8 cellular contexts compared by ENCODE assay signal in genomic region chr7:148856035-148856881, GRCh38. TPM values are rescaled to one million over a fixed set of nuclear protein-coding genes. Genes with fewer than 3 reads are reported as not detected.
DNase-seq lines count a peak whose midpoint lies in the region; ATAC-seq and TF ChIP-seq lines count a peak whose summit lies in the region.

No MANE protein-coding gene starts in this region.

- H3K4me1 ChIP-seq in KMS-11 (ENCODE audit: low read depth, poor library complexity, severe bottlenecking) (peaks cover 42% of the 10 kb centered on the region), esophagus muscularis mucosa (peaks cover 0 to 4% (median 0%) of the 10 kb centered on the region in 4 donors), trophoblast cell (ENCODE audit: control insufficient read depth in 1 of 2, insufficient read depth in 2 of 2, low read length in 2 of 2) (peaks cover 0 to 5% of the 10 kb centered on the region in 2 experiments), aorta (ENCODE audit: control insufficient read depth in 1 of 2, insufficient read depth in 2 of 2, low read length in 2 of 2) (no peaks in the 10 kb centered on the region)

- no peaks in the 10 kb centered on the region for H3K27me3 ChIP-seq in KMS-11 (ENCODE audit: insufficient read depth, low read depth)
- H3K27me3 ChIP-seq in esophagus muscularis mucosa, result no peaks in the 10 kb centered on the region
- no peaks in the 10 kb centered on the region for H3K27me3 ChIP-seq in trophoblast cell (ENCODE audit: insufficient read depth, low read length)
- no peaks in the 10 kb centered on the region for H3K27me3 ChIP-seq in aorta (ENCODE audit: control insufficient read depth in 1 of 2, insufficient read depth in 2 of 2, low read length in 1 of 2)

- H3K4me3 ChIP-seq in KMS-11 (IDR thresholded peaks at IDR 0.05; ENCODE audit: insufficient read depth, low read depth, low read length), result no peak overlapping the region
- H3K4me3 ChIP-seq in esophagus muscularis mucosa, result no peak overlapping the region
- H3K4me3 ChIP-seq in trophoblast cell (ENCODE audit: low read depth, low read length), result no peak overlapping the region
- no peak overlapping the region for H3K4me3 ChIP-seq in aorta (ENCODE audit: low read length in 2 of 2)

- H3K9me3 ChIP-seq in esophagus muscularis mucosa, result no peaks in the 10 kb centered on the region
- H3K9me3 ChIP-seq in trophoblast cell (ENCODE audit: insufficient read depth, low read depth, low read length), result no peaks in the 10 kb centered on the region
- no peaks in the 10 kb centered on the region for H3K9me3 ChIP-seq in aorta (ENCODE audit: control insufficient read depth, low read length)

- DNase-seq in DMS53 (lab: John Stamatoyannopoulos, UW), result peak; percentile 81
- peak; percentile 52 for DNase-seq in GM20000 (ENCODE audit: low spot score)
- DNase-seq in activated CD8-positive, alpha-beta memory T cell treated with anti-CD3 and anti-CD28 coated beads, Interleukin-2, amount 10 ng/mL, durations not matched to agents 7 days and 5 days, result peak; percentile 58
- DNase-seq in esophagus muscularis mucosa (ENCODE audit: extremely low spot score), result no peak
- DNase-seq in trophoblast cell, result peak; percentile 11 to 70
- DNase-seq in aorta, result no peak
- DNase-seq in UCSD-AML1 (lab: John Stamatoyannopoulos, UW; ENCODE audit: unreplicated experiment), result no peak

- H3K9me3 Mint-ChIP-seq in activated CD8-positive, alpha-beta memory T cell treated with anti-CD3 and anti-CD28 coated beads, Interleukin-2, amount 10 ng/mL, durations not matched to agents 7 days and 5 days (ENCODE audit: low read depth), result no peaks in the 10 kb centered on the region

- WGBS in esophagus muscularis mucosa, result 60% methylated on average over 6 of the region's 6 CpGs
- WGBS in trophoblast cell (ENCODE audit: extremely low coverage, insufficient coverage, insufficient read length), result no CpG with 5 or more reads among the region's 6 CpGs
- 71 to 72% methylated on average over 6 of the region's 6 CpGs for WGBS in aorta, 2 donors

- H3K14ac ChIP-seq in trophoblast cell (ENCODE audit: low read length), result no peak overlapping the region

- intact Hi-C loops in esophagus muscularis mucosa (cut with DNase I) (loop anchor here (5.0 kb wide), 1 partner anchor 86 kb away; no protein-coding TSS in a partner anchor), aorta (cut with DNase I) (loop anchor here (1.0 to 10.0 kb wide), 2 partner anchors 106 to 109 kb away; no protein-coding TSS in a partner anchor)

- no peak overlapping the region for H3K4me2 ChIP-seq in KMS-11
- H3K4me2 ChIP-seq in trophoblast cell (ENCODE audit: low read length), result no peak overlapping the region

- H4K12ac ChIP-seq in trophoblast cell (ENCODE audit: low read depth, low read length), result no peak overlapping the region

- no peak for TF ChIP-seq EP300 in esophagus muscularis mucosa (IDR thresholded peaks at IDR 0.05)

- H3K79me2 ChIP-seq in KMS-11 (ENCODE audit: insufficient read depth, low read depth) (peaks cover 98% of the 10 kb centered on the region), trophoblast cell (ENCODE audit: control insufficient read depth, insufficient read depth, low read length, poor library complexity) (peaks cover 7% of the 10 kb centered on the region)

- no peak overlapping the region for H3K4ac ChIP-seq in trophoblast cell (ENCODE audit: low read depth, low read length)

- H3K18ac ChIP-seq in trophoblast cell (ENCODE audit: low read length), result no peak overlapping the region

- H2BK120ac ChIP-seq in trophoblast cell (ENCODE audit: insufficient read depth, low read length, poor library complexity), result no peak overlapping the region

- H3K27ac ChIP-seq in KMS-11 (no peak overlapping the region), esophagus muscularis mucosa (replicated peaks in 1 of 4) (no peak overlapping the region), trophoblast cell (ENCODE audit: low read depth, low read length) (no peak overlapping the region), aorta (ENCODE audit: low read depth in 1 of 2, low read length in 2 of 2) (no peak overlapping the region)

- H2BK12ac ChIP-seq in trophoblast cell (ENCODE audit: low read length), result no peak overlapping the region

- H3K36me3 ChIP-seq in KMS-11 (ENCODE audit: insufficient read depth) (no peaks in the 10 kb centered on the region), esophagus muscularis mucosa (no peaks in the 10 kb centered on the region), trophoblast cell (ENCODE audit: control insufficient read depth in 1 of 2, insufficient read depth in 2 of 2, low read length in 2 of 2) (no peaks in the 10 kb centered on the region), aorta (ENCODE audit: control insufficient read depth in 1 of 2, insufficient read depth in 2 of 2, low read length in 1 of 2) (no peaks in the 10 kb centered on the region)

- peak; percentile 85 for ATAC-seq in activated CD8-positive, alpha-beta memory T cell treated with anti-CD3 and anti-CD28 coated beads, Interleukin-2, amount 10 ng/mL, durations not matched to agents 7 days and 5 days
- ATAC-seq in aorta (ENCODE audit: low FRiP score), result no peak

- no peak overlapping the region for H2AK5ac ChIP-seq in trophoblast cell (ENCODE audit: low read length)

- H2AFZ ChIP-seq in KMS-11 (ENCODE audit: low read depth) (no peak overlapping the region), trophoblast cell (ENCODE audit: insufficient read depth, low read length, poor library complexity) (no peak overlapping the region)

- TF ChIP-seq CTCF in GM20000 (IDR thresholded peaks at IDR 0.05; ENCODE audit: extremely low read depth, missing control alignments), result peak; percentile 66
- peak; percentile 95 for TF ChIP-seq CTCF in KMS-11 (conservative IDR thresholded peaks at IDR 0.05; ENCODE audit: low read depth, low read length)
- TF ChIP-seq CTCF in esophagus muscularis mucosa (IDR thresholded peaks at IDR 0.05), result peak; percentile 52 to 74 (median 61)

- H3K9ac ChIP-seq in KMS-11 (no peak overlapping the region), trophoblast cell (ENCODE audit: low read length) (no peak overlapping the region)

- no peak overlapping the region for H4K8ac ChIP-seq in trophoblast cell (ENCODE audit: low read depth, low read length)

- TF ChIP-seq POLR2A in esophagus muscularis mucosa (IDR thresholded peaks at IDR 0.05; ENCODE audit: low read depth), result no peak

- H3K36me3 Mint-ChIP-seq in activated CD8-positive, alpha-beta memory T cell treated with anti-CD3 and anti-CD28 coated beads, Interleukin-2, amount 10 ng/mL, durations not matched to agents 7 days and 5 days, result peaks cover 5% of the 10 kb centered on the region

- no peak overlapping the region for H3K23ac ChIP-seq in trophoblast cell (ENCODE audit: low read length)

- H2BK5ac ChIP-seq in trophoblast cell (ENCODE audit: low read depth, low read length, poor library complexity), result no peak overlapping the region

- CTCF ChIA-PET in activated CD8-positive, alpha-beta memory T cell treated with anti-CD3 and anti-CD28 coated beads, Interleukin-2, amount 10 ng/mL, durations not matched to agents 7 days and 5 days (lab: Charles Lee), result interaction anchor here (0.9 to 2.9 kb wide), 16 partner anchors 8 to 281 kb away, joined by 3 to 15 read pairs (median 5); partner anchors contain the start of gene EZH2

- no peaks in the 10 kb centered on the region for H3K79me1 ChIP-seq in trophoblast cell (ENCODE audit: low read length)

- no peak overlapping the region for H4K91ac ChIP-seq in trophoblast cell (ENCODE audit: low read depth, low read length)

- no peak overlapping the region for H3K4me3 Mint-ChIP-seq in activated CD8-positive, alpha-beta memory T cell treated with anti-CD3 and anti-CD28 coated beads, Interleukin-2, amount 10 ng/mL, durations not matched to agents 7 days and 5 days

- H3K27me3 Mint-ChIP-seq in activated CD8-positive, alpha-beta memory T cell treated with anti-CD3 and anti-CD28 coated beads, Interleukin-2, amount 10 ng/mL, durations not matched to agents 7 days and 5 days, result no peaks in the 10 kb centered on the region

- H3K27ac Mint-ChIP-seq in activated CD8-positive, alpha-beta memory T cell treated with anti-CD3 and anti-CD28 coated beads, Interleukin-2, amount 10 ng/mL, durations not matched to agents 7 days and 5 days, result no peak overlapping the region

- H3K4me1 Mint-ChIP-seq in activated CD8-positive, alpha-beta memory T cell treated with anti-CD3 and anti-CD28 coated beads, Interleukin-2, amount 10 ng/mL, durations not matched to agents 7 days and 5 days, result peaks cover 44% of the 10 kb centered on the region

- H4K20me1 ChIP-seq in KMS-11 (ENCODE audit: insufficient read depth), result peaks cover 82% of the 10 kb centered on the region

RNA-seq across cellular contexts. Expression of gene EZH2, which starts 27.8 kb away (rescaled TPM):
- total RNA-seq in activated CD8-positive, alpha-beta memory T cell treated with anti-CD3 and anti-CD28 coated beads, Interleukin-2, amount 10 ng/mL, durations not matched to agents 7 days and 5 days, result 100 to 1,000 TPM; 106 to 109 TPM
- total RNA-seq in esophagus muscularis mucosa (under 1 TPM in 3 of 4 donors, not detected in 1; 0.33 to 0.52 (median 0.45) TPM), aorta (1 to 10 TPM; 1.3 to 4.1 TPM)
- polyA plus RNA-seq in trophoblast cell (2013), result 28.8 and 29.8 TPM in 2 replicates
- 1 to 10 TPM in 1 of 2 donors, under 1 TPM in 1; 0.75 to 1.3 TPM for polyA plus RNA-seq in aorta

Comparison
In these comparisons a context has a peak if more than half of its experiments do, and no peak if none do; other contexts are left out.
1. DNase-seq: peak in DMS53 (single experiment), GM20000 (single experiment), activated CD8-positive, alpha-beta memory T cell treated with anti-CD3 and anti-CD28 coated beads, Interleukin-2, amount 10 ng/mL, durations not matched to agents 7 days and 5 days (single experiment) and trophoblast cell (2 of 2); none in esophagus muscularis mucosa (single experiment), aorta (0 of 2) and UCSD-AML1 (single experiment).
2. RNA of gene EZH2, which starts 27.8 kb away (total RNA-seq): 106 to 109 TPM in activated CD8-positive, alpha-beta memory T cell treated with anti-CD3 and anti-CD28 coated beads, Interleukin-2, amount 10 ng/mL, durations not matched to agents 7 days and 5 days; 1.3 to 4.1 TPM in aorta and 0.33 to 0.52 TPM in esophagus muscularis mucosa; every median in the first group is over 10 times any median in the second.
3. Peak in every context shown above with its lines, with median percentiles within 50 percentile points of each other: CTCF ChIP-seq.